Comparison of ENCODE assay signal across 22 cellular contexts in genomic region chr10:110771486-110771885, GRCh38.
"Had no signal": no experiment of that assay in that cellular context is flagged by ENCODE, and none has a peak within 500 bp of the region (broad histone marks: within the 10 kb centered on the region; RNA-seq: fewer than 3 reads in every experiment).

No MANE protein-coding gene starts in this region.

- H3K4me1 ChIP-seq: adrenal gland had no signal

- H3K27ac ChIP-seq: adrenal gland, PC-9, VCaP had no signal

- H3K27ac Mint-ChIP-seq: activated CD8-positive, alpha-beta memory T cell treated with anti-CD3 and anti-CD28 coated beads, Interleukin-2, amount 10 ng/mL, durations not matched to agents 7 days and 5 days; activated naive CD4-positive, alpha-beta T cell treated with anti-CD3 and anti-CD28 coated beads for 36 hours; activated naive CD8-positive, alpha-beta T cell treated with anti-CD3 and anti-CD28 coated beads, Interleukin-2, amount 10 ng/mL, durations not matched to agents 7 days and 5 days; activated T-cell treated with anti-CD3 and anti-CD28 coated beads, Interleukin-2, amount 50 U/mL, for 24 hours; activated T-helper 17 cell treated with anti-CD3 and anti-CD28 coated beads, Interleukin-2, amount 50 U/mL, for 72 hours had no signal

- H3K27me3 Mint-ChIP-seq: activated CD8-positive, alpha-beta memory T cell treated with anti-CD3 and anti-CD28 coated beads, Interleukin-2, amount 10 ng/mL, durations not matched to agents 7 days and 5 days; activated naive CD8-positive, alpha-beta T cell treated with anti-CD3 and anti-CD28 coated beads, Interleukin-2, amount 10 ng/mL, durations not matched to agents 7 days and 5 days; activated T-cell treated with anti-CD3 and anti-CD28 coated beads, Interleukin-2, amount 50 U/mL, for 24 hours had no signal

- H3K4me3 ChIP-seq: adrenal gland, PC-9 had no signal

- H3K4me3 Mint-ChIP-seq: activated CD8-positive, alpha-beta memory T cell treated with anti-CD3 and anti-CD28 coated beads, Interleukin-2, amount 10 ng/mL, durations not matched to agents 7 days and 5 days; activated naive CD4-positive, alpha-beta T cell treated with anti-CD3 and anti-CD28 coated beads for 36 hours; activated naive CD8-positive, alpha-beta T cell treated with anti-CD3 and anti-CD28 coated beads, Interleukin-2, amount 10 ng/mL, durations not matched to agents 7 days and 5 days; activated T-cell treated with anti-CD3 and anti-CD28 coated beads, Interleukin-2, amount 50 U/mL, for 24 hours; activated T-helper 17 cell treated with anti-CD3 and anti-CD28 coated beads, Interleukin-2, amount 50 U/mL, for 72 hours had no signal

- H3K36me3 Mint-ChIP-seq: activated CD8-positive, alpha-beta memory T cell treated with anti-CD3 and anti-CD28 coated beads, Interleukin-2, amount 10 ng/mL, durations not matched to agents 7 days and 5 days; activated naive CD8-positive, alpha-beta T cell treated with anti-CD3 and anti-CD28 coated beads, Interleukin-2, amount 10 ng/mL, durations not matched to agents 7 days and 5 days had no signal

- ATAC-seq: activated CD8-positive, alpha-beta memory T cell treated with anti-CD3 and anti-CD28 coated beads, Interleukin-2, amount 10 ng/mL, durations not matched to agents 7 days and 5 days; activated T-helper 17 cell treated with anti-CD3 and anti-CD28 coated beads, Interleukin-2, amount 50 U/mL, for 72 hours had no signal

- H3K36me3 ChIP-seq: adrenal gland had no signal

- H2AFZ ChIP-seq: PC-9 had no signal

- H3K27me3 ChIP-seq: adrenal gland had no signal

- H3K9me3 Mint-ChIP-seq: activated naive CD4-positive, alpha-beta T cell treated with anti-CD3 and anti-CD28 coated beads for 36 hours; activated T-cell treated with anti-CD3 and anti-CD28 coated beads, Interleukin-2, amount 50 U/mL, for 24 hours; activated T-helper 17 cell treated with anti-CD3 and anti-CD28 coated beads, Interleukin-2, amount 50 U/mL, for 72 hours had no signal

- H3K4me2 ChIP-seq: PC-9 had no signal

- DNase-seq: activated CD4-positive, CD25-positive, alpha-beta regulatory T cell; activated CD8-positive, alpha-beta memory T cell treated with anti-CD3 and anti-CD28 coated beads, Interleukin-2, amount 10 ng/mL, durations not matched to agents 7 days and 5 days; activated gamma-delta T cell; activated naive CD4-positive, alpha-beta T cell treated with anti-CD3 and anti-CD28 coated beads for 36 hours; activated naive CD8-positive, alpha-beta T cell treated with anti-CD3 and anti-CD28 coated beads, Interleukin-2, amount 10 ng/mL, durations not matched to agents 7 days and 5 days; activated T-cell treated with anti-CD3 and anti-CD28 coated beads, Interleukin-2, amount 50 U/mL, for 24 hours; adrenal gland; anterior cingulate cortex; cerebellar nuclear complex; Karpas-422; MM.1S; NCI-H1105; NCI-H1436; NCI-H1694 treated with DMSO at 0.1 percent for 48 hours; NCI-H2081; NCI-H510A treated with DMSO at 0.1 percent for 48 hours; NCI-H69; NK-92 treated with Interleukin-12 subunit alpha and Interleukin-12 subunit beta, amount 100 ng/mL, for 24 hours; PC-9; SIG-M5 had no signal

- H3K9me3 ChIP-seq: adrenal gland had no signal
